Comparison of ENCODE assay signal across 8 cellular contexts in the genomic region with DNA sequence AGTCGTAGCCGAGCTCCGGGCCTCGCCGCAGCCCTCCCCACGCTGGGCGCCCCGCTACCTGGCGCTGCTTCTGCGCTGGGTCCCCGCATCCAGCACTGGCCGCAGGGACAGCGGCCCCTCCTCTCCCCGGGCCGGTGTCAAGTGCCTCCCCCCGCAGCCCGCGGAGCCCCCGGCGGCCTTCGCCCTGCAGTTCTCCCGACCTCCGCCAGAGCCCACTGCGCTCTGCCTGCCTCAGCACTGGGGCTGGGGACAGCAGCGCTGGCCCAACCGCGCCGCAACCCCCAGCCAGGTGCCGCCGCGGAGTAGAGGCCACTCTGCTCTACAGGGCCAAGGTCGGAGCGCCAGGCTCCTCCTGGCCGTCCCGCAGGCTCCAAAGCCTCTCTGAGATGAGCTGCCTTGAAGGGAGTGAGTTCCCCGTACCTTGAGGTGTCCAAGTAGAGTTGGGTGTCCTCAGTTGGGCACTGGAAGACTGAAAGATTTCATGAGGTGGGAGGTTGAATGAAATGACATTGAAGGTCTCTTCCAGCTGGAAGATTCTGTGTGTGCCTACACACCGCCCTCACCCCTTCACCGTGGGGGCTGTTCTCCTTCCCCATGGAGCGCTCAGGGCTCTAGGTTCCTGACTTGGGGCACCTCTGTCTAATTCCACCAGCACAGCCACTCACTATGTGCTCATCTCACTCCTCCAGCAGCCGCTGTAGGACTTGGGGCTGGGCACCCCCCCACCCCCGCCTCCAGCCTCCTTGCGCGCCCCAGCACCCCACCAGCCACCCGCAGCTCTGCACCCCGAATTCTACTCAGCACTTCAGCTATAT. TPM values are rescaled to one million over a fixed set of nuclear protein-coding genes. Genes with fewer than 3 reads are reported as not detected.
DNase-seq lines count a peak whose midpoint lies in the region; ATAC-seq, FAIRE-seq and TF ChIP-seq lines count a peak whose summit lies in the region.

No MANE protein-coding gene starts in this region.

- no peak overlapping the region for H4K8ac ChIP-seq in H1 (ENCODE audit: extremely low read depth, insufficient read depth, low read length)

- FAIRE-seq in H1 (lab: Jason Lieb, UNC), result no peak

- H3K56ac ChIP-seq in H1 (replicated peaks; ENCODE audit: insufficient read length, low read depth, low read length), result no peak overlapping the region

- peaks cover 4% of the 10 kb centered on the region for H3K4me1 Mint-ChIP-seq in memory B cell

- TF ChIP-seq EP300 in H1 (IDR thresholded peaks at IDR 0.05; ENCODE audit: borderline replicate concordance in 1 of 2, low read depth in 2 of 2, low read length in 2 of 2), result peak in 1 of 2 experiments; percentile 15; a peak in 2 of 3 replicates

- peaks cover 8% of the 10 kb centered on the region; the same call in 1 of the 2 replicates for H3K23me2 ChIP-seq in H1 (ENCODE audit: low read depth, low read length)

- H3K36me3 Mint-ChIP-seq in memory B cell, result no peaks in the 10 kb centered on the region

- 0 out of 2 replicates have a peak overlapping the region, but pooled peaks have one; percentile 92 for H2BK15ac ChIP-seq in H1 (ENCODE audit: low read length)

- no peak for TF ChIP-seq POLR2A in H1 (IDR thresholded peaks at IDR 0.05; ENCODE audit: control extremely low read depth in 1 of 2, low read depth in 2 of 2, low read length in 2 of 2)

- H4K20me1 ChIP-seq in H1 (replicated peaks in 1 of 2; ENCODE audit: control insufficient read depth in 1 of 2, insufficient read depth in 2 of 2, low read length in 2 of 2), result peaks cover 3% of the 10 kb centered on the region in 2 experiments

- WGBS in H1 (ENCODE audit: extremely low coverage in 1 of 2, insufficient coverage in 1 of 2, insufficient read length in 1 of 2, insufficient replicate concordance in 2 of 2, low coverage in 1 of 2, low lambda C conversion rate in 2 of 2, missing lambda C conversion rate in 1 of 2), 2 experiments, result 24% methylated on average over 27 of the region's 45 CpGs; no CpG with 5 or more reads in 1 of the 2 experiments

- no peak overlapping the region for H4K5ac ChIP-seq in H1 (ENCODE audit: insufficient read length, low read depth, low read length)

- TF ChIP-seq CTCF in C4-2B (conservative IDR thresholded peaks at IDR 0.05), result peak; percentile 89
- TF ChIP-seq CTCF in H1 (IDR thresholded peaks at IDR 0.05; ENCODE audit: control extremely low read depth in 1 of 3, insufficient read depth in 1 of 3, low read depth in 1 of 3, low read length in 3 of 3), result peak in 2 of 3 experiments; percentile 95 to 96; a peak in 3 of 4 replicates

- H2BK5ac ChIP-seq in H1 (ENCODE audit: low read depth, low read length), result no peak overlapping the region

- CTCF ChIA-PET in H1 (lab: Charles Lee; ENCODE audit: partially characterized antibody), result interaction anchor here (0.6 to 3.3 kb wide), 25 partner anchors 11 to 146 kb away, joined by 3 to 23 read pairs (median 5); no protein-coding TSS in a partner anchor

- H3K18ac ChIP-seq in H1 (ENCODE audit: extremely low read depth, low read length), result peak overlapping the region; percentile 83

- POLR2A ChIA-PET in H1 (lab: Charles Lee; ENCODE audit: partially characterized antibody), result interaction anchor here (0.6 to 0.7 kb wide), 3 partner anchors 27 to 518 kb away, joined by 3 read pairs; no protein-coding TSS in a partner anchor

- H2BK20ac ChIP-seq in H1 (ENCODE audit: low read length), result no peak overlapping the region

- no peaks in the 10 kb centered on the region for H3K36me3 ChIP-seq in H1 (ENCODE audit: control insufficient read depth in 2 of 4, insufficient read depth in 4 of 4, low read length in 3 of 4)

- no peak overlapping the region for H2AFZ ChIP-seq in H1 (ENCODE audit: low read length)

- H3K23ac ChIP-seq in H1 (ENCODE audit: insufficient read length), result no peak overlapping the region

- H3K27ac ChIP-seq in C4-2B, result peak overlapping the region; percentile 61
- no peak overlapping the region for H3K27ac ChIP-seq in H1 (ENCODE audit: low read depth, low read length)

- no peak overlapping the region for H2AK5ac ChIP-seq in H1 (ENCODE audit: low read depth, low read length)

- peak overlapping the region; percentile 4 to 83; a peak in 3 of 4 replicates for H3K4me2 ChIP-seq in H1 (ENCODE audit: insufficient read depth in 1 of 2, low read depth in 2 of 2, low read length in 2 of 2)

- H3K4me3 Mint-ChIP-seq in memory B cell, result peak overlapping the region; percentile 92

- no peak overlapping the region for H3K9ac ChIP-seq in H1 (replicated peaks in 1 of 4; ENCODE audit: extremely low read depth in 1 of 4, low read depth in 3 of 4, low read length in 3 of 4)

- no peak overlapping the region for H3K14ac ChIP-seq in H1 (ENCODE audit: insufficient read length)

- H3K27me3 Mint-ChIP-seq in memory B cell, result no peaks in the 10 kb centered on the region

- peak; percentile 49 for DNase-seq in NCI-H82 treated with DMSO at 0.1 percent for 48 hours (lab: John Stamatoyannopoulos, UW; ENCODE audit: unreplicated experiment)
- peak in 2 of 3 experiments; percentile 60 to 71 for DNase-seq in activated CD8-positive, alpha-beta memory T cell treated with anti-CD3 and anti-CD28 coated beads for 48 hours (ENCODE audit: low read depth in 2 of 3, low spot score in 2 of 3)
- DNase-seq in H1 (ENCODE audit: low read depth in 1 of 2, low spot score in 2 of 2), result peak; percentile 77 to 93
- peak; percentile 84 to 87 for DNase-seq in memory B cell (ENCODE audit: low spot score in 2 of 2)
- peak; percentile 65 to 72 (median 69) for DNase-seq in stimulated activated CD4-positive, alpha-beta T cell treated with anti-CD3 and anti-CD28 coated beads, TNF-alpha, amount 100 ng/mL, for 48 hours (ENCODE audit: low read depth in 3 of 3)

- peak overlapping the region; percentile 37 to 64 (median 48); a peak in 7 of 8 replicates for H3K4me3 ChIP-seq in H1 (ENCODE audit: extremely low read depth in 1 of 4, insufficient read depth in 2 of 4, low read depth in 3 of 4, low read length in 4 of 4)

- peak; percentile 80 to 86 for TF ChIP-seq RAD21 in H1 (IDR thresholded peaks at IDR 0.05 in 1 of 2, conservative IDR thresholded peaks at IDR 0.05 in 1 of 2; ENCODE audit: low read depth in 2 of 2, low read length in 2 of 2)

- no peak overlapping the region for H4K91ac ChIP-seq in H1 (replicated peaks; ENCODE audit: insufficient read length, low read length)

- H2BK120ac ChIP-seq in H1 (replicated peaks; ENCODE audit: low read depth, low read length), result no peak overlapping the region

- H3K9me3 ChIP-seq in H1 (ENCODE audit: insufficient read depth in 2 of 2, low read depth in 1 of 2, low read length in 1 of 2), result no peaks in the 10 kb centered on the region

- peaks cover 0 to 20% (median 10%) of the 10 kb centered on the region in 4 experiments; a peak in 5 of 7 replicates for H3K4me1 ChIP-seq in H1 (replicated peaks in 1 of 4; ENCODE audit: control insufficient read depth in 3 of 4, insufficient read depth in 4 of 4, low read length in 3 of 4)

- no peaks in the 10 kb centered on the region; a peak in 1 of 4 replicates for H3K79me2 ChIP-seq in H1 (ENCODE audit: control insufficient read depth in 1 of 2, insufficient read depth in 2 of 2, low read length in 2 of 2)

- no peaks in the 10 kb centered on the region for H3K9me3 Mint-ChIP-seq in memory B cell

- no peaks in the 10 kb centered on the region; the same call in 1 of the 2 replicates for H3K79me1 ChIP-seq in H1 (ENCODE audit: low read depth, low read length)

- peak overlapping the region; percentile 90 for H3K27ac Mint-ChIP-seq in memory B cell

- ATAC-seq in GM19328 (IDR thresholded peaks at IDR 0.05; ENCODE audit: unreplicated experiment) (peak; percentile 68), HG03460 (IDR thresholded peaks at IDR 0.05; ENCODE audit: unreplicated experiment) (peak; percentile 82), memory B cell (ENCODE audit: low read depth) (peak; percentile 87)

- H3K4ac ChIP-seq in H1 (replicated peaks; ENCODE audit: insufficient read length, low read depth, low read length), result no peak overlapping the region

- peaks cover 0 to 18% (median 11%) of the 10 kb centered on the region in 4 experiments; a peak in 6 of 7 replicates for H3K27me3 ChIP-seq in H1 (replicated peaks in 1 of 4; ENCODE audit: control insufficient read depth in 3 of 4, extremely low read depth in 1 of 4, insufficient read depth in 3 of 4, low read length in 3 of 4)

- peak overlapping the region; percentile 27; the same call in 1 of the 2 replicates for H2BK12ac ChIP-seq in H1 (ENCODE audit: low read depth, low read length)

TF ChIP-seq in H1, 55 proteins besides CTCF, POLR2A, EP300 and RAD21 (continues in another document):
- TF ChIP-seq TAF1 (IDR thresholded peaks at IDR 0.05; ENCODE audit: low read depth, low read length), result no peak
- peak; percentile 60 for TF ChIP-seq CHD2 (IDR thresholded peaks at IDR 0.05; ENCODE audit: low read length)
- no peak for TF ChIP-seq SP4 (IDR thresholded peaks at IDR 0.05; ENCODE audit: low read length)
- TF ChIP-seq SIX5 (IDR thresholded peaks at IDR 0.05; ENCODE audit: low read depth, low read length), result no peak
- no peak for TF ChIP-seq MAFK (IDR thresholded peaks at IDR 0.05; ENCODE audit: low read depth, low read length)
- no peak for TF ChIP-seq BCL11A (IDR thresholded peaks at IDR 0.05; ENCODE audit: low read depth in 2 of 2, low read length in 2 of 2)
- 0 out of 2 replicates have a peak, but pooled peaks have one; percentile 10 for TF ChIP-seq BACH1 (IDR thresholded peaks at IDR 0.05; ENCODE audit: low read length)
- TF ChIP-seq GABPA (IDR thresholded peaks at IDR 0.05; ENCODE audit: borderline replicate concordance, insufficient read depth, low read length), result peak; percentile 78; the same call in 1 of the 2 replicates
- peak in 1 of 2 experiments; percentile 81; a peak in 3 of 4 replicates for TF ChIP-seq HDAC2 (IDR thresholded peaks at IDR 0.05; ENCODE audit: borderline replicate concordance in 1 of 2, low read depth in 2 of 2, low read length in 2 of 2)
- no peak for TF ChIP-seq KDM1A (IDR thresholded peaks at IDR 0.05; ENCODE audit: borderline replicate concordance, low read length)
- no peak for TF ChIP-seq SP2 (IDR thresholded peaks at IDR 0.05; ENCODE audit: low read length)
- no peak for TF ChIP-seq CBX8 (IDR thresholded peaks at IDR 0.05; ENCODE audit: borderline replicate concordance, low read depth, low read length)
- TF ChIP-seq NANOG (IDR thresholded peaks at IDR 0.05; ENCODE audit: insufficient read depth, low read depth, low read length, poor library complexity, severe bottlenecking), result no peak
- no peak for TF ChIP-seq RNF2 (IDR thresholded peaks at IDR 0.05; ENCODE audit: borderline replicate concordance, low read depth, low read length, missing control alignments, poor library complexity, severe bottlenecking)

RNA-seq across cellular contexts. Expression of a gene that starts 0.9 kb away (rescaled TPM):
- total RNA-seq in H1 (2021; fragmentation: NEBNext Ultra II Directional; extraction: Animal tissue kit (Norgen Biotek cat#: 25700)), result 162 and 178 TPM in 2 replicates
- 33.6 and 50.8 TPM in 2 replicates for polyA plus RNA-seq in H1 (2011; rRNA removed)
- 36.6 TPM for polyA plus RNA-seq in H1 (2011; cell fraction: cytosol; rRNA removed)
- 120 TPM for polyA plus RNA-seq in H1 (2011; cell fraction: nucleus; rRNA removed)
- 95.4 to 118 TPM (median 100 TPM) in 4 replicates for polyA plus RNA-seq in H1 (2012, experiment 1 of 2)
- polyA plus RNA-seq in H1 (2012, experiment 2 of 2), result 19.1 TPM
- 58.9 TPM for polyA plus RNA-seq in H1 (2013, experiment 1 of 2)
- polyA plus RNA-seq in H1 (2013, experiment 2 of 2), result 54.4 TPM
- polyA minus RNA-seq in H1 (2011; rRNA and poly(A)+ RNA removed), result 80.2 and 102 TPM in 2 replicates
- 99.8 TPM for polyA minus RNA-seq in H1 (2011; cell fraction: cytosol; rRNA and poly(A)+ RNA removed)
- polyA minus RNA-seq in H1 (2011; cell fraction: nucleus; rRNA and poly(A)+ RNA removed), result 85.2 TPM
